Comparison of ENCODE assay signal across 8 cellular contexts in genomic region chr12:68223067-68223747, GRCh38. TPM values are rescaled to one million over a fixed set of nuclear protein-coding genes. Genes with fewer than 3 reads are reported as not detected.
DNase-seq lines count a peak whose midpoint lies in the region; ATAC-seq and TF ChIP-seq lines count a peak whose summit lies in the region.

No MANE protein-coding gene starts in this region.

- no peaks in the 10 kb centered on the region for H3K36me3 ChIP-seq in OCI-LY3 (replicated peaks; ENCODE audit: low read depth, low read length)

- H3K4me1 ChIP-seq in OCI-LY3 (ENCODE audit: low read length) = peaks cover 3% of the 10 kb centered on the region; the same call in 1 of the 2 replicates

- no peaks in the 10 kb centered on the region for H3K27me3 Mint-ChIP-seq in natural killer cell treated with Interleukin-12 subunit alpha and Interleukin-12 subunit beta and Interleukin-15 and Interleukin-18, amount 100 ng/mL, for 72 hours

- H3K9me3 Mint-ChIP-seq in natural killer cell treated with Interleukin-12 subunit alpha and Interleukin-12 subunit beta and Interleukin-15 and Interleukin-18, amount 100 ng/mL, for 72 hours = peaks cover 2% of the 10 kb centered on the region

- peaks cover 7% of the 10 kb centered on the region for H3K36me3 Mint-ChIP-seq in natural killer cell treated with Interleukin-12 subunit alpha and Interleukin-12 subunit beta and Interleukin-15 and Interleukin-18, amount 100 ng/mL, for 72 hours

- DNase-seq in COR-L47 (lab: John Stamatoyannopoulos, UW) = peak; percentile 79
- peak; percentile 52 for DNase-seq in HuH-7 (ENCODE audit: low spot score)
- DNase-seq in activated T-cell treated with anti-CD3 and anti-CD28 coated beads for 24 hours (ENCODE audit: low read depth) = peak; percentile 68
- DNase-seq in natural killer cell treated with Interleukin-12 subunit alpha and Interleukin-12 subunit beta and Interleukin-15 and Interleukin-18, amount 100 ng/mL, for 72 hours (ENCODE audit: low spot score) = peak; percentile 87
- DNase-seq in stimulated activated naive CD4-positive, alpha-beta T cell (lab: John Stamatoyannopoulos, UW) = peak; percentile 39 to 73 (median 54)

- no peaks in the 10 kb centered on the region for H3K79me2 ChIP-seq in OCI-LY3 (ENCODE audit: low read length)

- peak overlapping the region; percentile 68 to 91 for H3K27ac Mint-ChIP-seq in natural killer cell treated with Interleukin-12 subunit alpha and Interleukin-12 subunit beta and Interleukin-15 and Interleukin-18, amount 100 ng/mL, for 72 hours

- H3K4me3 ChIP-seq in OCI-LY3 (ENCODE audit: low read length) = peak overlapping the region; percentile 49

- H4K20me1 ChIP-seq in OCI-LY3 (ENCODE audit: insufficient read depth, low read length) = no peaks in the 10 kb centered on the region

- peak; percentile 90 for TF ChIP-seq CTCF in OCI-LY3 (IDR thresholded peaks at IDR 0.05; ENCODE audit: low read depth, low read length)

- peaks cover 19% of the 10 kb centered on the region for H3K27me3 ChIP-seq in OCI-LY3 (ENCODE audit: low read depth, low read length)

- H3K9me3 ChIP-seq in OCI-LY3 (ENCODE audit: insufficient read depth, low read length) = no peaks in the 10 kb centered on the region

- H3K9ac ChIP-seq in OCI-LY3 (ENCODE audit: low read length) = 0 out of 2 replicates have a peak overlapping the region, but pooled peaks have one; percentile 5

- H3K4me2 ChIP-seq in OCI-LY3 (ENCODE audit: low read length) = peak overlapping the region; percentile 62

- H3K27ac ChIP-seq in OCI-LY3 (ENCODE audit: low read length) = no peak overlapping the region

- H2AFZ ChIP-seq in OCI-LY3 (ENCODE audit: low read depth, low read length) = peak overlapping the region; percentile 73

- peak overlapping the region; percentile 66 for H3K4me3 Mint-ChIP-seq in natural killer cell treated with Interleukin-12 subunit alpha and Interleukin-12 subunit beta and Interleukin-15 and Interleukin-18, amount 100 ng/mL, for 72 hours

- H3K4me1 Mint-ChIP-seq in natural killer cell treated with Interleukin-12 subunit alpha and Interleukin-12 subunit beta and Interleukin-15 and Interleukin-18, amount 100 ng/mL, for 72 hours (ENCODE audit: low read depth in 2 of 2) = peaks cover 51 to 62% of the 10 kb centered on the region in 2 donors

- ATAC-seq in GM21390 (IDR thresholded peaks at IDR 0.05; ENCODE audit: unreplicated experiment) (peak; percentile 94), esophagus mucosa (peak; percentile 95)
- ATAC-seq in natural killer cell treated with Interleukin-12 subunit alpha and Interleukin-12 subunit beta and Interleukin-15 and Interleukin-18, amount 100 ng/mL, for 72 hours = peak; percentile 93 to 96

RNA-seq across cellular contexts. Expression of gene IL26, which starts 2.4 kb away (rescaled TPM):
- not detected for total RNA-seq in esophagus mucosa
- 10 to 100 TPM; 10.0 to 19.1 TPM for total RNA-seq in natural killer cell treated with Interleukin-12 subunit alpha and Interleukin-12 subunit beta and Interleukin-15 and Interleukin-18, amount 100 ng/mL, for 72 hours

RNA-seq across cellular contexts. Expression of gene IL22, which starts 30.2 kb away (rescaled TPM):
- total RNA-seq in esophagus mucosa = 0.44 TPM
- 1 to 10 TPM; 1.0 to 3.4 TPM for total RNA-seq in natural killer cell treated with Interleukin-12 subunit alpha and Interleukin-12 subunit beta and Interleukin-15 and Interleukin-18, amount 100 ng/mL, for 72 hours
